Comparison of ENCODE assay signal across 20 cellular contexts in genomic region chr7:44564606-44565005, GRCh38. TPM values are rescaled to one million over a fixed set of nuclear protein-coding genes. Genes with fewer than 3 reads are reported as not detected.
DNase-seq lines count a peak whose midpoint lies in the region; ATAC-seq and TF ChIP-seq lines count a peak whose summit lies in the region.
"Had no signal": no experiment of that assay in that cellular context is flagged by ENCODE, and none has a peak within 500 bp of the region (broad histone marks: within the 10 kb centered on the region; RNA-seq: fewer than 3 reads in every experiment).

No MANE protein-coding gene starts in this region.

- H3K4me1 ChIP-seq in aorta (ENCODE audit: control insufficient read depth in 1 of 2, insufficient read depth in 2 of 2, low read length in 2 of 2), result no peaks in the 10 kb centered on the region
- H3K4me1 ChIP-seq: BLaER1, HAP-1 had no signal

- WGBS in aorta, 2 donors, result 84 to 86% methylated on average over 2 of the region's 2 CpGs

- no peaks in the 10 kb centered on the region for H3K27me3 ChIP-seq in aorta (ENCODE audit: control insufficient read depth in 1 of 2, insufficient read depth in 2 of 2, low read length in 1 of 2)
- H3K27me3 ChIP-seq: BLaER1 had no signal

- no peaks in the 10 kb centered on the region for H3K27me3 Mint-ChIP-seq in activated CD8-positive, alpha-beta memory T cell treated with anti-CD3 and anti-CD28 coated beads, Interleukin-2, amount 10 ng/mL, durations not matched to agents 7 days and 5 days
- H3K27me3 Mint-ChIP-seq in stimulated activated naive CD8-positive, alpha-beta T cell treated with anti-CD3 and anti-CD28 coated beads, Interleukin-15, Interleukin-2, amounts not matched to agents 100 ng/mL and 50 ng/mL, for 24 hours, result no peaks in the 10 kb centered on the region
- H3K27me3 Mint-ChIP-seq in stimulated activated naive CD8-positive, alpha-beta T cell treated with anti-CD3 and anti-CD28 coated beads, Interleukin-15, amount 100 ng/mL, for 72 hours, result no peaks in the 10 kb centered on the region

- no peaks in the 10 kb centered on the region for H3K4me1 Mint-ChIP-seq in activated CD8-positive, alpha-beta memory T cell treated with anti-CD3 and anti-CD28 coated beads, Interleukin-2, amount 10 ng/mL, durations not matched to agents 7 days and 5 days
- H3K4me1 Mint-ChIP-seq in stimulated activated naive CD8-positive, alpha-beta T cell treated with anti-CD3 and anti-CD28 coated beads, Interleukin-15, Interleukin-2, amounts not matched to agents 100 ng/mL and 50 ng/mL, for 24 hours (ENCODE audit: low read depth), result no peaks in the 10 kb centered on the region
- peaks cover 38% of the 10 kb centered on the region for H3K4me1 Mint-ChIP-seq in stimulated activated naive CD8-positive, alpha-beta T cell treated with anti-CD3 and anti-CD28 coated beads, Interleukin-15, amount 100 ng/mL, for 72 hours

- no peak overlapping the region for H3K27ac ChIP-seq in aorta (ENCODE audit: low read depth in 1 of 2, low read length in 2 of 2)
- H3K27ac ChIP-seq: BLaER1, KMS-11 had no signal

- no peak overlapping the region for H3K4me3 Mint-ChIP-seq in activated CD8-positive, alpha-beta memory T cell treated with anti-CD3 and anti-CD28 coated beads, Interleukin-2, amount 10 ng/mL, durations not matched to agents 7 days and 5 days
- H3K4me3 Mint-ChIP-seq in stimulated activated naive CD8-positive, alpha-beta T cell treated with anti-CD3 and anti-CD28 coated beads, Interleukin-15, Interleukin-2, amounts not matched to agents 100 ng/mL and 50 ng/mL, for 24 hours, result no peak overlapping the region
- H3K4me3 Mint-ChIP-seq in stimulated activated naive CD8-positive, alpha-beta T cell treated with anti-CD3 and anti-CD28 coated beads, Interleukin-15, amount 100 ng/mL, for 72 hours, result no peak overlapping the region

- intact Hi-C loops in aorta (cut with DNase I), result loop anchor here (5.0 to 10.0 kb wide), 3 partner anchors 72 to 510 kb away; partner anchors contain the start of gene NUDCD3 (in 1 of the 2)

- peaks cover 4 to 15% of the 10 kb centered on the region in 2 donors for H3K36me3 ChIP-seq in aorta (ENCODE audit: control insufficient read depth in 1 of 2, insufficient read depth in 2 of 2, low read length in 1 of 2)

- DNase-seq in activated CD8-positive, alpha-beta memory T cell treated with anti-CD3 and anti-CD28 coated beads, Interleukin-2, amount 10 ng/mL, durations not matched to agents 7 days and 5 days, result no peak
- no peak for DNase-seq in activated CD8-positive, alpha-beta memory T cell treated with anti-CD3 and anti-CD28 coated beads, Interleukin-2, amount 50 U/mL, for 4 hours
- DNase-seq in stimulated activated naive CD8-positive, alpha-beta T cell treated with anti-CD3 and anti-CD28 coated beads, Interleukin-15, Interleukin-2, amounts not matched to agents 100 U/mL and 50 U/mL, for 24 hours, result no peak
- no peak for DNase-seq in erythroblast (lab: John Stamatoyannopoulos, UW)
- DNase-seq in stimulated activated naive CD8-positive, alpha-beta T cell treated with anti-CD3 and anti-CD28 coated beads, Interleukin-15, amount 100 ng/mL, for 72 hours, result no peak
- no peak for DNase-seq in aorta
- DNase-seq: 8988T; DMS153; NCI-H1092 treated with DMSO at 0.1 percent for 48 hours; NCI-H1694; NCI-H2107; NCI-H345; NCI-H526 treated with DMSO at 0.1 percent for 48 hours; NK-92 treated with Interleukin-12 subunit alpha and Interleukin-12 subunit beta, amount 100 ng/mL, for 24 hours; OCI-M1 had no signal

- peak overlapping the region; percentile 30 for H3K27ac Mint-ChIP-seq in activated CD8-positive, alpha-beta memory T cell treated with anti-CD3 and anti-CD28 coated beads, Interleukin-2, amount 10 ng/mL, durations not matched to agents 7 days and 5 days
- peak overlapping the region; percentile 80 for H3K27ac Mint-ChIP-seq in stimulated activated naive CD8-positive, alpha-beta T cell treated with anti-CD3 and anti-CD28 coated beads, Interleukin-15, Interleukin-2, amounts not matched to agents 100 ng/mL and 50 ng/mL, for 24 hours
- peak overlapping the region; percentile 44 to 81 for H3K27ac Mint-ChIP-seq in stimulated activated naive CD8-positive, alpha-beta T cell treated with anti-CD3 and anti-CD28 coated beads, Interleukin-15, amount 100 ng/mL, for 72 hours

- no peak for ATAC-seq in activated CD8-positive, alpha-beta memory T cell treated with anti-CD3 and anti-CD28 coated beads, Interleukin-2, amount 10 ng/mL, durations not matched to agents 7 days and 5 days
- ATAC-seq in stimulated activated naive CD8-positive, alpha-beta T cell treated with anti-CD3 and anti-CD28 coated beads, Interleukin-15, Interleukin-2, amounts not matched to agents 100 U/mL and 50 U/mL, for 24 hours, result no peak
- ATAC-seq in stimulated activated naive CD8-positive, alpha-beta T cell treated with anti-CD3 and anti-CD28 coated beads, Interleukin-15, amount 100 ng/mL, for 72 hours, result no peak
- no peak for ATAC-seq in aorta (ENCODE audit: low FRiP score)
- no peak for ATAC-seq in HG02763 (IDR thresholded peaks at IDR 0.05; ENCODE audit: unreplicated experiment)

- H3K9me3 ChIP-seq in aorta (ENCODE audit: control insufficient read depth, low read length), result no peaks in the 10 kb centered on the region
- H3K9me3 ChIP-seq: BLaER1, HAP-1 had no signal

- no peak overlapping the region for H3K4me3 ChIP-seq in aorta (ENCODE audit: low read length in 2 of 2)
- H3K4me3 ChIP-seq: BLaER1, HAP-1 had no signal

- CTCF ChIA-PET in activated CD8-positive, alpha-beta memory T cell treated with anti-CD3 and anti-CD28 coated beads, Interleukin-2, amount 10 ng/mL, durations not matched to agents 7 days and 5 days (lab: Charles Lee), result interaction anchor here (0.9 to 3.9 kb wide), 28 partner anchors 8 to 483 kb away, joined by 3 to 37 read pairs (median 4); partner anchors contain the start of genes DDX56, NUDCD3, OGDH and POLD2

- no peaks in the 10 kb centered on the region for H3K9me3 Mint-ChIP-seq in activated CD8-positive, alpha-beta memory T cell treated with anti-CD3 and anti-CD28 coated beads, Interleukin-2, amount 10 ng/mL, durations not matched to agents 7 days and 5 days (ENCODE audit: low read depth)
- H3K9me3 Mint-ChIP-seq in stimulated activated naive CD8-positive, alpha-beta T cell treated with anti-CD3 and anti-CD28 coated beads, Interleukin-15, Interleukin-2, amounts not matched to agents 100 ng/mL and 50 ng/mL, for 24 hours, result no peaks in the 10 kb centered on the region
- H3K9me3 Mint-ChIP-seq in stimulated activated naive CD8-positive, alpha-beta T cell treated with anti-CD3 and anti-CD28 coated beads, Interleukin-15, amount 100 ng/mL, for 72 hours, result no peaks in the 10 kb centered on the region

- peak; percentile 23 for TF ChIP-seq POLR2A in erythroblast (IDR thresholded peaks at IDR 0.05; ENCODE audit: low read length)

- H3K36me3 Mint-ChIP-seq in activated CD8-positive, alpha-beta memory T cell treated with anti-CD3 and anti-CD28 coated beads, Interleukin-2, amount 10 ng/mL, durations not matched to agents 7 days and 5 days, result peaks cover 30% of the 10 kb centered on the region
- peaks cover 51% of the 10 kb centered on the region for H3K36me3 Mint-ChIP-seq in stimulated activated naive CD8-positive, alpha-beta T cell treated with anti-CD3 and anti-CD28 coated beads, Interleukin-15, Interleukin-2, amounts not matched to agents 100 ng/mL and 50 ng/mL, for 24 hours (ENCODE audit: low read depth)

RNA-seq across cellular contexts. Expression of gene DDX56, which starts 9.1 kb away (rescaled TPM):
- 100 to 1,000 TPM in 1 of 2 experiments, 10 to 100 TPM in 1; 97.4 to 102 TPM for total RNA-seq in activated CD8-positive, alpha-beta memory T cell treated with anti-CD3 and anti-CD28 coated beads, Interleukin-2, amount 10 ng/mL, durations not matched to agents 7 days and 5 days
- 10 to 100 TPM; 44.7 to 56.8 TPM for total RNA-seq in aorta
- 100 to 1,000 TPM in 1 of 2 donors, 10 to 100 TPM in 1; 23.3 to 153 TPM for polyA plus RNA-seq in aorta

RNA-seq across cellular contexts. Expression of gene TMED4, which starts 17.4 kb away (rescaled TPM):
- total RNA-seq in activated CD8-positive, alpha-beta memory T cell treated with anti-CD3 and anti-CD28 coated beads, Interleukin-2, amount 10 ng/mL, durations not matched to agents 7 days and 5 days, result 10 to 100 TPM; 74.8 to 77.4 TPM
- total RNA-seq in aorta, result 10 to 100 TPM; 62.2 to 66.8 TPM
- polyA plus RNA-seq in aorta, result 10 to 100 TPM; 47.2 to 77.0 TPM

RNA-seq across cellular contexts. Expression of gene NPC1L1, which starts 23.5 kb away (rescaled TPM):
- not detected for total RNA-seq in activated CD8-positive, alpha-beta memory T cell treated with anti-CD3 and anti-CD28 coated beads, Interleukin-2, amount 10 ng/mL, durations not matched to agents 7 days and 5 days
- total RNA-seq in aorta, result 1 to 10 TPM in 1 of 2 donors, under 1 TPM in 1; 0.39 to 1.1 TPM
- 1 to 10 TPM in 1 of 2 donors, under 1 TPM in 1; 0.79 to 6.1 TPM for polyA plus RNA-seq in aorta

RNA-seq across cellular contexts. Expression of gene OGDH, which starts 41.8 kb away (rescaled TPM):
- 100 to 1,000 TPM; 134 to 136 TPM for total RNA-seq in activated CD8-positive, alpha-beta memory T cell treated with anti-CD3 and anti-CD28 coated beads, Interleukin-2, amount 10 ng/mL, durations not matched to agents 7 days and 5 days
- total RNA-seq in aorta, result 10 to 100 TPM; 84.7 to 95.3 TPM
- 10 to 100 TPM; 27.0 to 28.4 TPM for polyA plus RNA-seq in aorta

Comparison
In these comparisons a context has a peak if more than half of its experiments do, and no peak if none do; other contexts are left out.
1. H3K27ac Mint-ChIP-seq: peak in every context shown above with its lines; median percentile 80 in stimulated activated naive CD8-positive, alpha-beta T cell treated with anti-CD3 and anti-CD28 coated beads, Interleukin-15, Interleukin-2, amounts not matched to agents 100 ng/mL and 50 ng/mL, for 24 hours; 62 in stimulated activated naive CD8-positive, alpha-beta T cell treated with anti-CD3 and anti-CD28 coated beads, Interleukin-15, amount 100 ng/mL, for 72 hours; 30 in activated CD8-positive, alpha-beta memory T cell treated with anti-CD3 and anti-CD28 coated beads, Interleukin-2, amount 10 ng/mL, durations not matched to agents 7 days and 5 days.